Comparison of ENCODE assay signal across 8 cellular contexts in genomic region chr1:146938242-146938902, GRCh38. TPM values are rescaled to one million over a fixed set of nuclear protein-coding genes. Genes with fewer than 3 reads are reported as not detected.
DNase-seq lines count a peak whose midpoint lies in the region; ATAC-seq, FAIRE-seq and TF ChIP-seq lines count a peak whose summit lies in the region.
"Not testable (repeated sequence)": the region's sequence is repeated elsewhere in the genome, so short reads cannot be mapped to it uniquely, and the experiment has no call there.

NBPF12 (plus strand) TSS chr1:146938324; CDS start chr1:146960144, 21,820 bp downstream.

- H3K27me3 ChIP-seq in mononuclear cell (ENCODE audit: insufficient read depth, low read length), result not testable (repeated sequence)

- ATAC-seq in GM21529 (IDR thresholded peaks at IDR 0.05; ENCODE audit: unreplicated experiment), result peak; percentile 71

- not testable (repeated sequence) for TF ChIP-seq CTCF in D721Med (IDR thresholded peaks at IDR 0.05; ENCODE audit: insufficient read depth, missing control alignments)

- H3K9me3 ChIP-seq in mononuclear cell (ENCODE audit: low read depth, low read length), result not testable (repeated sequence)

- H3K4me3 ChIP-seq in Jurkat, Clone E6-1 (ENCODE audit: low read length), result peak within 1 kb of the TSS; percentile 62
- H3K4me3 ChIP-seq in mononuclear cell (ENCODE audit: low read length), result peak within 1 kb of the TSS; percentile 65

- H3K4me1 ChIP-seq in mononuclear cell (ENCODE audit: insufficient read depth, low read length), result not testable (repeated sequence)

- DNase-seq in D721Med (ENCODE audit: insufficient read length, low spot score), result peak; percentile 38
- peak; percentile 76 for DNase-seq in Jurkat, Clone E6-1 (ENCODE audit: low read depth, low spot score)
- DNase-seq in OCI-M1 (lab: John Stamatoyannopoulos, UW), result peak; percentile 94
- peak; percentile 89 for DNase-seq in activated CD8-positive, alpha-beta memory T cell treated with anti-CD3 and anti-CD28 coated beads, Interleukin-2, amount 50 U/mL, for 48 hours
- DNase-seq in epidermal melanocyte (ENCODE audit: insufficient read length, low spot score), result peak; percentile 35
- peak; percentile 58 to 71 for DNase-seq in stimulated activated CD8-positive, alpha-beta memory T cell treated with anti-CD3 and anti-CD28 coated beads, Interleukin-15, amount 100 ng/mL, for 4 hours (ENCODE audit: low read depth in 2 of 2)

- not testable (repeated sequence) for FAIRE-seq in D721Med (lab: Jason Lieb, UNC)

RNA-seq across cellular contexts. Expression of gene NBPF12, which starts in this region (rescaled TPM):
- 8.4 TPM for polyA plus RNA-seq in Jurkat, Clone E6-1 (2012; ENCODE audit: insufficient read depth, insufficient read length)
- 21.5 TPM for total RNA-seq in mononuclear cell

Comparison
In these comparisons a context has a peak if more than half of its experiments do, and no peak if none do; other contexts are left out.
1. Peak in every context shown above with its lines: DNase-seq, ATAC-seq and H3K4me3 ChIP-seq.
2. DNase-seq: peak in every context shown above with its lines; median percentile 94 in OCI-M1; 89 in activated CD8-positive, alpha-beta memory T cell treated with anti-CD3 and anti-CD28 coated beads, Interleukin-2, amount 50 U/mL, for 48 hours; 76 in Jurkat, Clone E6-1; 64 in stimulated activated CD8-positive, alpha-beta memory T cell treated with anti-CD3 and anti-CD28 coated beads, Interleukin-15, amount 100 ng/mL, for 4 hours; 38 in D721Med; 35 in epidermal melanocyte.